28 cellular contexts compared by ENCODE assay signal in genomic region chr1:218502383-218502782, GRCh38.
"Had no signal": no experiment of that assay in that cellular context is flagged by ENCODE, and none has a peak within 500 bp of the region (broad histone marks: within the 10 kb centered on the region; RNA-seq: fewer than 3 reads in every experiment).

No MANE protein-coding gene starts in this region.

- H3K4me1 ChIP-seq: colonic mucosa had no signal

- H3K9me3 ChIP-seq: colonic mucosa, gastrocnemius medialis, gastroesophageal sphincter had no signal

- FAIRE-seq: colon, endometrium, endothelial cell of umbilical vein, frontal cortex had no signal

- H3K4me3 ChIP-seq: colonic mucosa, coronary artery, dorsolateral prefrontal cortex, esophagus muscularis mucosa, esophagus squamous epithelium, gastrocnemius medialis, gastroesophageal sphincter, heart left ventricle, heart right ventricle had no signal

- H3K27ac Mint-ChIP-seq: dendritic cell treated with granulocyte-macrophage colony-stimulating factor and Interleukin-4, amounts not matched to agents 40 ng/mL and 50 ng/mL, for 4 days; effector memory CD8-positive, alpha-beta T cell; endodermal cell had no signal

- H3K27me3 Mint-ChIP-seq: dendritic cell treated with granulocyte-macrophage colony-stimulating factor and Interleukin-4, amounts not matched to agents 40 ng/mL and 50 ng/mL, for 4 days had no signal

- DNase-seq: colonic mucosa; cortex of kidney; dermis blood vessel endothelial cell; dorsolateral prefrontal cortex; effector CD4-positive, alpha-beta T cell; effector CD8-positive, alpha-beta T cell; effector memory CD4-positive, alpha-beta T cell; effector memory CD8-positive, alpha-beta T cell; endodermal cell; erythroblast; esophagus squamous epithelium; foreskin fibroblast; foreskin keratinocyte; foreskin melanocyte; gastrocnemius medialis; glutamatergic neuron; head of caudate nucleus; heart left ventricle; heart right ventricle had no signal

- H3K36me3 ChIP-seq: colonic mucosa, esophagus muscularis mucosa, esophagus squamous epithelium, gastrocnemius medialis, gastroesophageal sphincter, heart left ventricle, heart right ventricle had no signal

- H3K4me3 Mint-ChIP-seq: dendritic cell treated with granulocyte-macrophage colony-stimulating factor and Interleukin-4, amounts not matched to agents 40 ng/mL and 50 ng/mL, for 4 days; effector memory CD8-positive, alpha-beta T cell; endodermal cell had no signal

- H3K27ac ChIP-seq: colonic mucosa, coronary artery, dorsolateral prefrontal cortex, epithelial cell of prostate, esophagus muscularis mucosa, esophagus squamous epithelium, foreskin keratinocyte, gastrocnemius medialis, gastroesophageal sphincter, heart left ventricle, heart right ventricle had no signal

- H3K27me3 ChIP-seq: colonic mucosa, esophagus muscularis mucosa, esophagus squamous epithelium, foreskin keratinocyte, gastrocnemius medialis, gastroesophageal sphincter, heart left ventricle, heart right ventricle had no signal
